ENCODE assay signal across 14 cellular contexts in the genomic region with DNA sequence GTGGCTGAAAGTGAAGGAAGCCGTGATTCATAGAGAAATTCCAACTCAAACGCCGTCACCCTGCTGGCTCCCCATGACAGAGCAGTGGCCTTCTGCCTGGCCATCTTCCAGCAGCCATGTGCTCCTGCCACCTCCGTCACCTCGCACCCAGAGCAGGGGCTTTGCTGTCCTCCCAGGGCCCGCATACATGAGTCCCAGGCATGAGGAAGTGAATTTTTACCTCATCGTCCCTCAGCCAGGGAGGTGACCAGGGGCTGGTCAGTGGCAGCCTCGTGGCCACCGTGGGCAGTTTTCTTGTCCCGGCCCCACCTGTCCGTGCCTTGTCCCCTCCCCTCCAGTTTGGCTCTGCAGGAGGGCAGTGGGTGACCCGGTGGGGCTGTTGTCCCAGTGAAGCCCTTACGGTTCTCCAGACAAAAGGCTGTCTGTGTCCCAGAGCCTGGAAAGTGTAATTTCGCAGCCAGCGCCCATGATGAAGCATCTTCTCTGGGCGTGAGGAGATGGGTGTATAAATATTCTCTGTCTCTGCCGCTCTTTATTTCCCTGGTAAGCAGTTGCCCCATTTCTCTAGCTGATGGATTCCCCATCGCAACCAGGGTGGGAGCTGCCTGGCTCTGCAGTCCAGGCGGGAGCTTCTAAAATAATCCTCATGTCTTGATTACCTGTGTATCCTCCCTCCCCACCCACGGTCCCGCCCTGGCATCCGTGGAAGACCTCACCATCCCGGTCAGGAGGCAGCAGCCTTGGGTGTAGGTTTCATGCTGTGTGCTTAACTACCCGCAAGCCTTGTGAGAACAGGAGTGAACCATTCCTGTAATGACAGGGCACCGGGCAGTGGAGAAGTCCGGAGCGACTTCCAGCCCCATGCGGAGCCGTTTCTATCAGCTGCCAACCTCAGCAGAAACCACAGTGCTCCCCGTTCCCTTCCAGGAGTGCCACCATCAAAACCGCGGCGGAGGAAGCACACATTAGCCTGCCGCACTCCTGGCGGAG.
DNase-seq lines count a peak whose midpoint lies in the region; ATAC-seq and TF ChIP-seq lines count a peak whose summit lies in the region.
"Had no signal": no experiment of that assay in that cellular context is flagged by ENCODE, and none has a peak within 500 bp of the region (broad histone marks: within the 10 kb centered on the region; RNA-seq: fewer than 3 reads in every experiment).

No MANE protein-coding gene starts in this region.

- H3K36me3 Mint-ChIP-seq in brain = no peaks in the 10 kb centered on the region

- H3K27me3 Mint-ChIP-seq in brain = no peaks in the 10 kb centered on the region

- DNase-seq in DMS53 (lab: John Stamatoyannopoulos, UW) = peak; percentile 40
- DNase-seq in DMS53 treated with DMSO at 0.1 percent for 48 hours (lab: John Stamatoyannopoulos, UW; ENCODE audit: unreplicated experiment) = no peak
- peak; percentile 31 for DNase-seq in NCI-H2107 (lab: John Stamatoyannopoulos, UW)
- peak; percentile 71 for DNase-seq in occipital lobe (lab: John Stamatoyannopoulos, UW)
- DNase-seq in foreskin melanocyte = no peak
- DNase-seq: activated T-cell treated with anti-CD3 and anti-CD28 coated beads, Interleukin-2, amount 50 U/mL, for 24 hours; brain microvascular endothelial cell; SIG-M5; small intestine; upper lobe of right lung had no signal

- H3K4me1 Mint-ChIP-seq in brain = peaks cover 25% of the 10 kb centered on the region

- peak overlapping the region in 3 of 5 experiments; percentile 38 to 76 (median 74) for H3K27ac Mint-ChIP-seq in brain
- H3K27ac Mint-ChIP-seq: activated T-cell treated with anti-CD3 and anti-CD28 coated beads, Interleukin-2, amount 50 U/mL, for 24 hours had no signal

- H3K9me3 Mint-ChIP-seq in brain = no peaks in the 10 kb centered on the region
- H3K9me3 Mint-ChIP-seq: activated T-cell treated with anti-CD3 and anti-CD28 coated beads, Interleukin-2, amount 50 U/mL, for 24 hours had no signal

- ATAC-seq in GM19023 (IDR thresholded peaks at IDR 0.05; ENCODE audit: unreplicated experiment) (no peak), HG03280 (IDR thresholded peaks at IDR 0.05; ENCODE audit: unreplicated experiment) (no peak)
- ATAC-seq: left lung had no signal

- no peak for TF ChIP-seq CTCF in brain (conservative IDR thresholded peaks at IDR 0.05)

- H3K4me3 Mint-ChIP-seq in brain = peak overlapping the region in 2 of 5 experiments; percentile 66 to 75
- H3K4me3 Mint-ChIP-seq: activated T-cell treated with anti-CD3 and anti-CD28 coated beads, Interleukin-2, amount 50 U/mL, for 24 hours had no signal

Comparison
In these comparisons a context has a peak if more than half of its experiments do, and no peak if none do; other contexts are left out.
1. DNase-seq: peak in DMS53 (single experiment), NCI-H2107 (single experiment) and occipital lobe (single experiment); none in DMS53 treated with DMSO at 0.1 percent for 48 hours (single experiment) and foreskin melanocyte (single experiment).